Comparison of ENCODE assay signal across 8 cellular contexts in the genomic region with DNA sequence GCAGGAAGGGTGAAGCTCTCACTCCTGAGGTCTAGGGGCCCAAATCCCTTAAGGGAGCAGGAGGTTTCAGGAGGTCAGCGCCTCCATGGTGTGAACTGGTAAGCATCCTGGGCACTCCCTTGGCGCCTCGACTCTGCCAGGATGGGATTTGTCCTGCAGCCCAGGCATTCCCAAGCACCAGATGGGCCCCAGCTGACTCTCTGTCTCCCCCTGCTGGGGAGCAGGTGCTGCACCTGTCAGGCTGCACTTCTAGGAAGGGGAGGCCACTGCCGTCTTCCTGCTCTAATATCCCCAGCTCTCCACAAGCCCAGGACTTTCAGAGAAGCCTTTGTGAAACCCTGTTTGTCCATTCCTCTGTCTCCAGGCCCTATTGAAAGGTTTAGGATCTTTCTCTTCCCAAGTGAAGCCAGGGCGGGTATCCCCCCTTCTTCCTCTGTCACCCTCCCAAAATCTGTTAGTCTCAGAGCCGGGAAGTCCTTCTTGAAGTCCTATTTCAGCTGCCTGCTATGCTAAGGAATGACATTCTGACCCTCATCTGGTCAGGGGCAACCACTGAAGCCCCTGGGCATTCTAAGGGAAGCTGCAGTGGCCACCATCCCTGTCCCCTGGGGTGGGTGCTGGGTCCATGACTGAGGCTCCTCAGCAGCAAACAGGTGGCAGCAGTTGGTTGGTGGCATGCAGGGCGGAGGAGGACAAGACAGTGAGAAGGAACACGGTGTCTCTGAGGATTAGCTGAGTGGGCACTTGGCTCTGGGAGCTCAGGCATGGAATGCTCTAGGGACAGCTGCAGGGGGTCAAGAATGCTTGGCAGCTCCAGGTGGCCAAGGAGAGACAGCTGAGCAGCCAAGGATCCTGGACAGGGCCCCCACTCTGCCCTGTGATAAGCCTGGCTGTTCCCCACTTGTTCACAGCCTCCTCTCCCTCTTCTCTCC. TPM values are rescaled to one million over a fixed set of nuclear protein-coding genes. Genes with fewer than 3 reads are reported as not detected.
DNase-seq lines count a peak whose midpoint lies in the region; TF ChIP-seq lines count a peak whose summit lies in the region.
"Had no signal": no experiment of that assay in that cellular context is flagged by ENCODE, and none has a peak within 500 bp of the region (broad histone marks: within the 10 kb centered on the region; RNA-seq: fewer than 3 reads in every experiment).

No MANE protein-coding gene starts in this region.

- H3K9me2 ChIP-seq in SU-DHL-6 (replicated peaks; ENCODE audit: insufficient read depth, low read length) = no peaks in the 10 kb centered on the region

- CTCF ChIA-PET in MCF 10A (lab: Yijun Ruan, JAX) = interaction anchor here (0.6 to 15.6 kb wide), 62 partner anchors 8 to 1224 kb away, joined by 3 to 334 read pairs (median 6); partner anchors contain the start of genes ADORA1, ATP2B4, CHI3L1 and PCAT6

- BruUV-seq in MCF 10A (replicated peaks; lab: Mats Ljungman, UMichigan) = no TSS peak

- H3K4me1 ChIP-seq in KMS-11 (ENCODE audit: low read depth, poor library complexity, severe bottlenecking) = no peaks in the 10 kb centered on the region

- H3K79me2 ChIP-seq in KMS-11 (ENCODE audit: insufficient read depth, low read depth) = no peaks in the 10 kb centered on the region
- H3K79me2 ChIP-seq in SU-DHL-6 (ENCODE audit: insufficient read depth, low read length) = no peaks in the 10 kb centered on the region

- no peaks in the 10 kb centered on the region for H3K9me3 Mint-ChIP-seq in MCF 10A (ENCODE audit: unreplicated experiment)
- H3K9me3 Mint-ChIP-seq in immature natural killer cell = no peaks in the 10 kb centered on the region
- H3K9me3 Mint-ChIP-seq: central memory CD8-positive, alpha-beta T cell had no signal

- H3K36me3 Mint-ChIP-seq in MCF 10A (ENCODE audit: insufficient read depth, unreplicated experiment) (no peaks in the 10 kb centered on the region), immature natural killer cell (no peaks in the 10 kb centered on the region)

- H3K9ac ChIP-seq in KMS-11 (no peak overlapping the region), SU-DHL-6 (ENCODE audit: low read length) (no peak overlapping the region)

- H3K4me3 ChIP-seq in KMS-11 (IDR thresholded peaks at IDR 0.05; ENCODE audit: insufficient read depth, low read depth, low read length) = no peak overlapping the region
- no peak overlapping the region for H3K4me3 ChIP-seq in SU-DHL-6 (ENCODE audit: insufficient read depth, low read length, poor library complexity, severe bottlenecking)

- H4K20me1 ChIP-seq in KMS-11 (ENCODE audit: insufficient read depth) (no peaks in the 10 kb centered on the region), SU-DHL-6 (ENCODE audit: low read depth, low read length) (no peaks in the 10 kb centered on the region)

- H3K4me3 Mint-ChIP-seq in MCF 10A (ENCODE audit: unreplicated experiment) (no peak overlapping the region), immature natural killer cell (no peak overlapping the region)
- H3K4me3 Mint-ChIP-seq: central memory CD8-positive, alpha-beta T cell had no signal

- H3K4me1 Mint-ChIP-seq in MCF 10A (ENCODE audit: insufficient read depth, unreplicated experiment) = peaks cover under 1% of the 10 kb centered on the region
- no peaks in the 10 kb centered on the region for H3K4me1 Mint-ChIP-seq in immature natural killer cell
- H3K4me1 Mint-ChIP-seq: central memory CD8-positive, alpha-beta T cell had no signal

- TF ChIP-seq CTCF in KMS-11 (conservative IDR thresholded peaks at IDR 0.05; ENCODE audit: low read depth, low read length) = peak; percentile 86
- peak; percentile 57 for TF ChIP-seq CTCF in SU-DHL-6 (IDR thresholded peaks at IDR 0.05; ENCODE audit: insufficient read depth, low read length, poor library complexity, severe bottlenecking)
- peak; percentile 100 for TF ChIP-seq CTCF in MCF 10A (IDR thresholded peaks at IDR 0.05; ENCODE audit: unreplicated experiment)

- H3K36me3 ChIP-seq in KMS-11 (ENCODE audit: insufficient read depth) (no peaks in the 10 kb centered on the region), SU-DHL-6 (ENCODE audit: low read length) (no peaks in the 10 kb centered on the region)

- H3K27me3 Mint-ChIP-seq in MCF 10A (ENCODE audit: insufficient read depth, unreplicated experiment) (peaks cover 18% of the 10 kb centered on the region), immature natural killer cell (ENCODE audit: low read depth in 3 of 3) (peaks cover 0 to 2% (median 1%) of the 10 kb centered on the region in 3 donors)

- POLR2A ChIA-PET in MCF 10A (lab: Yijun Ruan, JAX) = interaction anchor here (0.6 to 1.3 kb wide), 5 partner anchors 10 to 1389 kb away, joined by 3 to 4 read pairs (median 3); partner anchors contain the start of gene ADORA1

- H3K4me2 ChIP-seq in KMS-11 (no peak overlapping the region), SU-DHL-6 (ENCODE audit: low read depth, low read length, poor library complexity, severe bottlenecking) (no peak overlapping the region)

- H3F3A ChIP-seq in SU-DHL-6 (ENCODE audit: insufficient read depth) = no peaks in the 10 kb centered on the region

- H3K27ac Mint-ChIP-seq in MCF 10A (ENCODE audit: low read depth, unreplicated experiment) (no peak overlapping the region), immature natural killer cell (no peak overlapping the region)

- peak; percentile 62 for DNase-seq in EL
- DNase-seq in MCF 10A (ENCODE audit: unreplicated experiment) = peak; percentile 89
- peak; percentile 18 to 27 (median 20) for DNase-seq in immature natural killer cell
- peak; percentile 47 for DNase-seq in stimulated activated CD4-positive, alpha-beta T cell treated with anti-CD3 and anti-CD28 coated beads, Interleukin-4, amount 100 ng/mL, for 1 hour
- no peak for DNase-seq in cortex of kidney (lab: John Stamatoyannopoulos, UW)

- intact Hi-C loops in MCF 10A (cut with micrococcal nuclease) = loop anchor here (1.0 to 2.0 kb wide), 4 partner anchors 44 to 133 kb away; no protein-coding TSS in a partner anchor

- no peaks in the 10 kb centered on the region for H3K9me3 ChIP-seq in SU-DHL-6 (ENCODE audit: insufficient read depth, low read length)

- H3K27me3 ChIP-seq in KMS-11 (ENCODE audit: insufficient read depth, low read depth) (no peaks in the 10 kb centered on the region; the same call in 1 of the 2 replicates), SU-DHL-6 (ENCODE audit: low read length) (no peaks in the 10 kb centered on the region)

- H2AFZ ChIP-seq in KMS-11 (ENCODE audit: low read depth) (peak overlapping the region; percentile 48; the same call in 1 of the 2 replicates), SU-DHL-6 (ENCODE audit: low read depth, low read length, severe bottlenecking) (no peak overlapping the region)

- no peak overlapping the region for H3K27ac ChIP-seq in KMS-11
- H3K27ac ChIP-seq in SU-DHL-6 (ENCODE audit: low read depth, low read length) = no peak overlapping the region

RNA-seq across cellular contexts. Expression of gene MYBPH, which starts 3.2 kb away (rescaled TPM):
- not detected in 2 replicates for total RNA-seq in MCF 10A (2022)
- not detected for polyA plus RNA-seq in immature natural killer cell

RNA-seq across cellular contexts. Expression of gene CHI3L1, which starts 14.1 kb away (rescaled TPM):
- total RNA-seq in MCF 10A (2022) = 0.75 and 0.88 TPM in 2 replicates
- not detected for polyA plus RNA-seq in immature natural killer cell

RNA-seq across cellular contexts. Expression of gene ADORA1, which starts 44.9 kb away (rescaled TPM):
- total RNA-seq in MCF 10A (2022) = 0.26 and 0.34 TPM in 2 replicates
- polyA plus RNA-seq in immature natural killer cell = 1 to 10 TPM in 1 of 3 donors, under 1 TPM in 1, not detected in 1; 0.18 to 3.7 TPM

RNA-seq across cellular contexts. Expression of gene CHIT1, which starts 57.0 kb away (rescaled TPM):
- not detected in 2 replicates for total RNA-seq in MCF 10A (2022)
- polyA plus RNA-seq in immature natural killer cell = not detected
